In the genomic region with DNA sequence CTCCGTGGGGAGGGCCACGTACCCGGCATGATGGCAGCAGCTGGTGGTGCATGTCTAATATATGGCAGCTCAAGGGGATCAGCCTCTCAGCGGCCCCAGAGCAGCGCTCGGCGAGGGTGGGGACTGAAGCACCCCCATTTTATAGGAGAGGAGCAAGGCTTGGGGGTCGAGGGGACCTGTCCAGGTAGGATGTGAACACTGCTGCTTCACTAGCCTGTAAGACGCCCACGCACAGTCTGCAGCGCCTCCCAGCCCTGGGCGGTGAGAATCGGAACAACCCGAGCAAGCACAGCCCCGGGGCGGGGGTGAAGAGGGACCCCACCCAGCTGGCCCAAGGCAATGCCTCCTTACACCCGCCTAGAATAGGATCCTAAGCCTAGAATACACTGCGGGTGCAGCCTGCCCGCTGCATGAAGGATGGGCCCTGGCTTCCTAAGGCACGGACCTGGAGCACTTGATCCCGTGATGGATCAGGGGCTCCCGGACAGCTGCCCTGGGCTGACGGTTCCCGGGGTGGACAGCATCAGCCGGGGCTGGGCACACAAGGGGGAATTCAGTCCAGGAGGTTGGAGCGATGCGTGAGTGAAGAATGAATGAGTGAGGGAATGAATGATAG, we compare ENCODE assay signal across 9 cellular contexts. TPM values are rescaled to one million over a fixed set of nuclear protein-coding genes. Genes with fewer than 3 reads are reported as not detected.
DNase-seq lines count a peak whose midpoint lies in the region; FAIRE-seq and TF ChIP-seq lines count a peak whose summit lies in the region.
"Had no signal": no experiment of that assay in that cellular context is flagged by ENCODE, and none has a peak within 500 bp of the region (broad histone marks: within the 10 kb centered on the region; RNA-seq: fewer than 3 reads in every experiment).

No MANE protein-coding gene starts in this region.

- H3K9me3 ChIP-seq in WERI-Rb-1 (ENCODE audit: severe bottlenecking) (no peaks in the 10 kb centered on the region), SK-N-SH (no peaks in the 10 kb centered on the region), sigmoid colon (no peaks in the 10 kb centered on the region)

- no peaks in the 10 kb centered on the region for H3F3A ChIP-seq in SK-N-SH (replicated peaks; ENCODE audit: insufficient read depth)

- H3K9me2 ChIP-seq in SK-N-SH: no peaks in the 10 kb centered on the region

- H3K4me3 ChIP-seq in WERI-Rb-1 (ENCODE audit: low read depth, low read length) (peak overlapping the region; percentile 11), SK-N-SH (ENCODE audit: low read depth in 2 of 2, low read length in 1 of 2) (no peak overlapping the region), sigmoid colon (no peak overlapping the region)

- no peak overlapping the region for H3K9ac ChIP-seq in SK-N-SH

- no peak for TF ChIP-seq EP300 in SK-N-SH (IDR thresholded peaks at IDR 0.05; ENCODE audit: borderline replicate concordance in 1 of 2, low read depth in 1 of 2, low read length in 1 of 2)
- TF ChIP-seq EP300 in sigmoid colon (IDR thresholded peaks at IDR 0.05): no peak

- CTCF ChIA-PET in SK-N-SH (lab: Yijun Ruan, JAX): interaction anchor here (1.0 to 12.6 kb wide), 3 partner anchors 16 to 94 kb away, joined by 3 to 179 read pairs (median 144); partner anchors contain the start of gene ADRA2C

- TF ChIP-seq CTCF in WERI-Rb-1 (IDR thresholded peaks at IDR 0.05; ENCODE audit: low read depth, low read length) (peak; percentile 98), SK-N-SH (IDR thresholded peaks at IDR 0.05) (no peak), sigmoid colon (IDR thresholded peaks at IDR 0.05) (no peak)

- peak; percentile 39 for DNase-seq in stimulated activated CD4-positive, alpha-beta T cell treated with anti-CD3 and anti-CD28 coated beads, Interleukin-15, amount 100 ng/mL, for 24 hours
- DNase-seq in stimulated activated CD4-positive, alpha-beta T cell treated with anti-CD3 and anti-CD28 coated beads, Interleukin-4, amount 100 ng/mL, for 1 hour: no peak
- DNase-seq in WERI-Rb-1: peak; percentile 85
- peak; percentile 77 for DNase-seq in islet precursor cell
- DNase-seq in activated CD8-positive, alpha-beta memory T cell treated with anti-CD3 and anti-CD28 coated beads, Interleukin-2, amount 50 U/mL, for 48 hours: no peak
- DNase-seq in SK-N-SH: no peak
- no peak for DNase-seq in H54 (ENCODE audit: insufficient read length, low spot score)
- DNase-seq in sigmoid colon: no peak
- DNase-seq: SHP77 treated with DMSO at 0.1 percent for 48 hours had no signal

- no peaks in the 10 kb centered on the region for H3K79me2 ChIP-seq in SK-N-SH (ENCODE audit: insufficient read depth)

- no peak for TF ChIP-seq POLR2A in H54 (IDR thresholded peaks at IDR 0.05; ENCODE audit: low read depth, low read length)
- no peak for TF ChIP-seq POLR2A in sigmoid colon (IDR thresholded peaks at IDR 0.05)

- no peak overlapping the region for H2AFZ ChIP-seq in SK-N-SH (ENCODE audit: low read depth)

- H4K20me1 ChIP-seq in SK-N-SH (ENCODE audit: insufficient read depth): no peaks in the 10 kb centered on the region

- no peak for TF ChIP-seq RAD21 in SK-N-SH (IDR thresholded peaks at IDR 0.05; ENCODE audit: low read length)

- intact Hi-C loops in sigmoid colon (cut with DNase I): no loop called here

- H3K4me2 ChIP-seq in SK-N-SH: no peak overlapping the region

- WGBS in SK-N-SH (ENCODE audit: low lambda C conversion rate): 57% methylated on average over 9 of the region's 27 CpGs
- WGBS in sigmoid colon, 2 donors: 28 to 39% methylated on average over 27 of the region's 27 CpGs

- POLR2A ChIA-PET in SK-N-SH (lab: Yijun Ruan, JAX): no interaction called here

- no peaks in the 10 kb centered on the region for H3K27me3 ChIP-seq in WERI-Rb-1 (ENCODE audit: insufficient read depth, low read depth, severe bottlenecking)
- no peaks in the 10 kb centered on the region for H3K27me3 ChIP-seq in SK-N-SH (ENCODE audit: insufficient read depth)
- H3K27me3 ChIP-seq in sigmoid colon: peaks cover 3 to 55% (median 6%) of the 10 kb centered on the region in 3 donors

- H3K4me1 ChIP-seq in SK-N-SH (ENCODE audit: control insufficient read depth in 1 of 2, insufficient read depth in 2 of 2, low read depth in 1 of 2, low read length in 1 of 2): peaks cover 0 to 62% of the 10 kb centered on the region in 2 experiments; a peak in 2 of 4 replicates
- no peaks in the 10 kb centered on the region for H3K4me1 ChIP-seq in sigmoid colon

- H3K36me3 ChIP-seq in WERI-Rb-1 (no peaks in the 10 kb centered on the region), SK-N-SH (replicated peaks in 1 of 2; ENCODE audit: control insufficient read depth in 1 of 2, insufficient read depth in 2 of 2, low read length in 1 of 2) (no peaks in the 10 kb centered on the region), sigmoid colon (no peaks in the 10 kb centered on the region)

- FAIRE-seq in H54 (lab: Jason Lieb, UNC): no peak

- H3K27ac ChIP-seq in WERI-Rb-1 (no peak overlapping the region), SK-N-SH (ENCODE audit: low read depth in 2 of 2, low read length in 1 of 2) (no peak overlapping the region; a peak in 1 of 4 replicates), sigmoid colon (no peak overlapping the region)

TF ChIP-seq in SK-N-SH, 30 proteins besides CTCF, POLR2A, EP300 and RAD21:
- TF ChIP-seq USF1 (IDR thresholded peaks at IDR 0.05; ENCODE audit: borderline replicate concordance, low read depth) (no peak), ELF1 (IDR thresholded peaks at IDR 0.05) (no peak), MXI1 (IDR thresholded peaks at IDR 0.05; ENCODE audit: low read depth, low read length) (no peak), SMC3 (IDR thresholded peaks at IDR 0.05; ENCODE audit: low read depth, low read length) (no peak), ZBTB33 (IDR thresholded peaks at IDR 0.05; ENCODE audit: borderline replicate concordance, low read depth) (no peak), REST (IDR thresholded peaks at IDR 0.05; ENCODE audit: low read depth, low read length) (no peak), CHD2 (IDR thresholded peaks at IDR 0.05; ENCODE audit: low read length, partially characterized antibody) (no peak), GABPA (IDR thresholded peaks at IDR 0.05; ENCODE audit: low read depth) (no peak)

RNA-seq across cellular contexts. Expression of gene ADRA2C, which starts 17.6 kb away (rescaled TPM):
- polyA plus RNA-seq in SK-N-SH (2012; rRNA removed): 0.15 and 0.36 TPM in 2 replicates
- 0.09 and 0.26 TPM in 2 replicates for polyA plus RNA-seq in SK-N-SH (2012; cell fraction: cytosol; rRNA removed)
- 0.21 and 0.25 TPM in 2 replicates for polyA plus RNA-seq in SK-N-SH (2012; cell fraction: nucleus; rRNA removed)
- 1 to 10 TPM in 2 of 4 donors, under 1 TPM in 2; 0.33 to 5.2 (median 1.2) TPM for total RNA-seq in sigmoid colon
- 1 to 10 TPM in 1 of 3 donors, not detected in 2; 1.2 TPM for polyA plus RNA-seq in sigmoid colon

Comparison
In these comparisons a context has a peak if more than half of its experiments do, and no peak if none do; other contexts are left out.
1. DNase-seq: peak in stimulated activated CD4-positive, alpha-beta T cell treated with anti-CD3 and anti-CD28 coated beads, Interleukin-15, amount 100 ng/mL, for 24 hours (single experiment), WERI-Rb-1 (single experiment) and islet precursor cell (single experiment); none in stimulated activated CD4-positive, alpha-beta T cell treated with anti-CD3 and anti-CD28 coated beads, Interleukin-4, amount 100 ng/mL, for 1 hour (single experiment), activated CD8-positive, alpha-beta memory T cell treated with anti-CD3 and anti-CD28 coated beads, Interleukin-2, amount 50 U/mL, for 48 hours (single experiment), SK-N-SH (single experiment), H54 (single experiment) and sigmoid colon (single experiment).